ENCODE assay signal across 1 cellular context in the genomic region with DNA sequence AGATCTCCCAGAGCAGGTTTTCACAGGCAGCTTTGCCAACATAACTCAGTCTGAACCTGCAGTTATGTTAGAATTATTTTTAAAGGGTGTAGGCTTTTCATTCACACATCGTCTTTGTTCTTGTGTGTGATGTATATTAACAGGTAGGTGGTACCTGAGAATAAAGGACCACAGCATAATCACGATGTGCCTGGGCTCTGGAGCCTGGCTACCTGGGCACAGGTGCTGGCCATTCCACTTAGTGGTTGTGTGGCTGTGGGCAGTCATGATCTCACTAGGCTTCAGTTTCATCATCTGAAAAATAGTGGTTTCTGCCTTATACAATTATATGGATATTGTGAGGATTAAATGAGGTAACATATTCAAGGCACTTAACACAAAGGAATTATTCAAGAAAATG.
TF ChIP-seq lines count a peak whose summit lies in the region.

No MANE protein-coding gene starts in this region.

TF ChIP-seq in IMR-90, 13 proteins besides CTCF, POLR2A, EP300 and RAD21 (continued from another document):
- TF ChIP-seq ELK1 (IDR thresholded peaks at IDR 0.05; ENCODE audit: borderline replicate concordance, low read depth, low read length): no peak
- no peak for TF ChIP-seq RFX5 (IDR thresholded peaks at IDR 0.05; ENCODE audit: low read depth, low read length)
- no peak for TF ChIP-seq CEBPB (IDR thresholded peaks at IDR 0.05; ENCODE audit: low read depth, low read length)
- TF ChIP-seq BHLHE40 (IDR thresholded peaks at IDR 0.05; ENCODE audit: low read depth, low read length): no peak
- no peak for TF ChIP-seq RCOR1 (IDR thresholded peaks at IDR 0.05; ENCODE audit: insufficient replicate concordance, low read length)
